Comparison of ENCODE assay signal across 1 cellular context in the genomic region with DNA sequence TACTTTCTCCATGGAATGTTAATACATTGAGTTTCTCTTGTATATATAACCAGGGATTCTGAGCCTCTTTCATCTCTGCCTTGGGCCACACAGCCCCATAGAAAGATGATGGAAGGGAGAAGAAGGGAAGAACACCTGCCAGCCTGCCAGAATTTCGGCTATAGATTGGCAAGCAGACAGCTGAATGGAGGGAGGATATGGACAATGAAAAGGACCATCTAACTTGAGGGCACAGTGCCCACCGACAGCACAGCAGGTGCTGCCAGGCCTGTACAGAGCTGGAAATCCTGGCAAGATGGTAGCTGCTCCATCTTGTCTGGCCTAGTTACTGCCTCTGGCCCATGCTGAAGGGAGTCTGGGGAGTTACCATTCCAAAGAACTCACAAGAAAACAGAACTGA.
TF ChIP-seq lines count a peak whose summit lies in the region.

No MANE protein-coding gene starts in this region.

TF ChIP-seq in IMR-90, 13 proteins besides CTCF, POLR2A, EP300 and RAD21 (continued from another document):
- TF ChIP-seq MAZ (IDR thresholded peaks at IDR 0.05; ENCODE audit: borderline replicate concordance, low read depth, low read length): no peak
